ENCODE assay signal across 1 cellular context in the genomic region with DNA sequence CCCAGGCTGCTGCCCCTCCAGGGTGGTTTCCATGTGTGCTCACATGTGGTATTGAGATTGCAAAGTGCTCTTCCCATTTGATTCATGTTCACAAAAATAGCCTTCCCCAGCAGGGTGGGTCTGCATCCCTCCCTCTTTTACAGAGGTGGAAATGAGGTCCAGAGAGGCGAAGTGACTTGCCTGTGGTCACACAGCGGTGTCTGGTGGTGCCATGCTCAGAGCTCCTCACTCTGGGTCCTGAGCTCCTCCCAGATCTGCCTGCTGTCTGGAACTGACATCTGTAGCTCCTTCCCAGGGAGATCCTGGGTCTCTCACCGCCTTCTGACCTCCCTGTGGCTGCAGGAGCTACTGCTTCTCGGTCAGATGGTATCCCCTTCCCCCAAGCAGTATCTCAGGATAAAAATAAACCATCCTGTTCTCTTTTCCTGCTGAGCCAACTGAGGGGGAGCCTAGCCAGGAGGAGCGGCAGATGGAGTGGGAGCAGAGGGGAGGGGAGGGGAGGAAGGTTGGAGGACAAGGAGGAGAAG.
A peak's percentile ranks its signal among the peaks of the same experiment; 100 is the strongest.
TF ChIP-seq lines count a peak whose summit lies in the region.

No MANE protein-coding gene starts in this region.

TF ChIP-seq in HepG2, 621 proteins besides CTCF, POLR2A, EP300 and RAD21 (continued from another document):
- TF ChIP-seq CENPBD1 (CRISPR knock-in tag; IDR thresholded peaks at IDR 0.05; ENCODE audit: borderline replicate concordance, low read depth) (no peak), ZMYM3 (CRISPR knock-in tag; IDR thresholded peaks at IDR 0.05) (peak; percentile 21; the same call in 1 of the 2 replicates)
- TF ChIP-seq, protein P1, sequence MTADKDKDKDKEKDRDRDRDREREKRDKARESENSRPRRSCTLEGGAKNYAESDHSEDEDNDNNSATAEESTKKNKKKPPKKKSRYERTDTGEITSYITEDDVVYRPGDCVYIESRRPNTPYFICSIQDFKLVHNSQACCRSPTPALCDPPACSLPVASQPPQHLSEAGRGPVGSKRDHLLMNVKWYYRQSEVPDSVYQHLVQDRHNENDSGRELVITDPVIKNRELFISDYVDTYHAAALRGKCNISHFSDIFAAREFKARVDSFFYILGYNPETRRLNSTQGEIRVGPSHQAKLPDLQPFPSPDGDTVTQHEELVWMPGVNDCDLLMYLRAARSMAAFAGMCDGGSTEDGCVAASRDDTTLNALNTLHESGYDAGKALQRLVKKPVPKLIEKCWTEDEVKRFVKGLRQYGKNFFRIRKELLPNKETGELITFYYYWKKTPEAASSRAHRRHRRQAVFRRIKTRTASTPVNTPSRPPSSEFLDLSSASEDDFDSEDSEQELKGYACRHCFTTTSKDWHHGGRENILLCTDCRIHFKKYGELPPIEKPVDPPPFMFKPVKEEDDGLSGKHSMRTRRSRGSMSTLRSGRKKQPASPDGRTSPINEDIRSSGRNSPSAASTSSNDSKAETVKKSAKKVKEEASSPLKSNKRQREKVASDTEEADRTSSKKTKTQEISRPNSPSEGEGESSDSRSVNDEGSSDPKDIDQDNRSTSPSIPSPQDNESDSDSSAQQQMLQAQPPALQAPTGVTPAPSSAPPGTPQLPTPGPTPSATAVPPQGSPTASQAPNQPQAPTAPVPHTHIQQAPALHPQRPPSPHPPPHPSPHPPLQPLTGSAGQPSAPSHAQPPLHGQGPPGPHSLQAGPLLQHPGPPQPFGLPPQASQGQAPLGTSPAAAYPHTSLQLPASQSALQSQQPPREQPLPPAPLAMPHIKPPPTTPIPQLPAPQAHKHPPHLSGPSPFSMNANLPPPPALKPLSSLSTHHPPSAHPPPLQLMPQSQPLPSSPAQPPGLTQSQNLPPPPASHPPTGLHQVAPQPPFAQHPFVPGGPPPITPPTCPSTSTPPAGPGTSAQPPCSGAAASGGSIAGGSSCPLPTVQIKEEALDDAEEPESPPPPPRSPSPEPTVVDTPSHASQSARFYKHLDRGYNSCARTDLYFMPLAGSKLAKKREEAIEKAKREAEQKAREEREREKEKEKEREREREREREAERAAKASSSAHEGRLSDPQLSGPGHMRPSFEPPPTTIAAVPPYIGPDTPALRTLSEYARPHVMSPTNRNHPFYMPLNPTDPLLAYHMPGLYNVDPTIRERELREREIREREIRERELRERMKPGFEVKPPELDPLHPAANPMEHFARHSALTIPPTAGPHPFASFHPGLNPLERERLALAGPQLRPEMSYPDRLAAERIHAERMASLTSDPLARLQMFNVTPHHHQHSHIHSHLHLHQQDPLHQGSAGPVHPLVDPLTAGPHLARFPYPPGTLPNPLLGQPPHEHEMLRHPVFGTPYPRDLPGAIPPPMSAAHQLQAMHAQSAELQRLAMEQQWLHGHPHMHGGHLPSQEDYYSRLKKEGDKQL (CRISPR knock-in tag; IDR thresholded peaks at IDR 0.05; ENCODE audit: low read depth) = no peak
- TF ChIP-seq, protein P2, sequence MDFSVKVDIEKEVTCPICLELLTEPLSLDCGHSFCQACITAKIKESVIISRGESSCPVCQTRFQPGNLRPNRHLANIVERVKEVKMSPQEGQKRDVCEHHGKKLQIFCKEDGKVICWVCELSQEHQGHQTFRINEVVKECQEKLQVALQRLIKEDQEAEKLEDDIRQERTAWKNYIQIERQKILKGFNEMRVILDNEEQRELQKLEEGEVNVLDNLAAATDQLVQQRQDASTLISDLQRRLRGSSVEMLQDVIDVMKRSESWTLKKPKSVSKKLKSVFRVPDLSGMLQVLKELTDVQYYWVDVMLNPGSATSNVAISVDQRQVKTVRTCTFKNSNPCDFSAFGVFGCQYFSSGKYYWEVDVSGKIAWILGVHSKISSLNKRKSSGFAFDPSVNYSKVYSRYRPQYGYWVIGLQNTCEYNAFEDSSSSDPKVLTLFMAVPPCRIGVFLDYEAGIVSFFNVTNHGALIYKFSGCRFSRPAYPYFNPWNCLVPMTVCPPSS (IDR thresholded peaks at IDR 0.05) = no peak
TF ChIP-seq in HepG2: peak in this region for 2.
